In genomic region chr12:47819902-47820630, GRCh38 we compare ENCODE assay signal across 8 cellular contexts. TPM values are rescaled to one million over a fixed set of nuclear protein-coding genes. Genes with fewer than 3 reads are reported as not detected.
DNase-seq lines count a peak whose midpoint lies in the region; ATAC-seq and TF ChIP-seq lines count a peak whose summit lies in the region.

Gene HDAC7, minus strand, starts transcription at chr12:47819903. Its CDS starts 118 bp downstream, at chr12:47819785.

- no peak for TF ChIP-seq CTCF in lower lobe of right lung (IDR thresholded peaks at IDR 0.05)

- no peaks in the 10 kb centered on the region for H3K9me3 ChIP-seq in lower lobe of right lung

- intact Hi-C loops in lower lobe of right lung (cut with DNase I): no loop called here

- CTCF ChIA-PET in activated CD4-positive, alpha-beta memory T cell treated with anti-CD3 and anti-CD28 coated beads, Interleukin-2, amount 10 ng/mL, durations not matched to agents 7 days and 5 days (lab: Charles Lee): interaction anchor here (0.7 to 7.1 kb wide), 6 partner anchors 12 to 54 kb away, joined by 3 to 119 read pairs (median 18); no protein-coding TSS in a partner anchor

- in situ Hi-C loops in G401 (cut with HindIII; ENCODE audit: low sequenced_read_pairs): no loop called here

- H3K27me3 Mint-ChIP-seq in activated CD4-positive, alpha-beta memory T cell treated with anti-CD3 and anti-CD28 coated beads, Interleukin-2, amount 10 ng/mL, durations not matched to agents 7 days and 5 days: no peaks in the 10 kb centered on the region

- H3K27ac Mint-ChIP-seq in activated CD4-positive, alpha-beta memory T cell treated with anti-CD3 and anti-CD28 coated beads, Interleukin-2, amount 10 ng/mL, durations not matched to agents 7 days and 5 days: peak within 1 kb of the TSS; percentile 93

- peak; percentile 35 for ATAC-seq in HG02571 (IDR thresholded peaks at IDR 0.05; ENCODE audit: unreplicated experiment)
- peak; percentile 54 to 77 for ATAC-seq in lower lobe of right lung
- no peak for ATAC-seq in HG03139 (IDR thresholded peaks at IDR 0.05; ENCODE audit: unreplicated experiment)

- H3K4me3 Mint-ChIP-seq in activated CD4-positive, alpha-beta memory T cell treated with anti-CD3 and anti-CD28 coated beads, Interleukin-2, amount 10 ng/mL, durations not matched to agents 7 days and 5 days: peak within 1 kb of the TSS; percentile 89

- peaks cover 66% of the 10 kb centered on the region for H3K4me1 Mint-ChIP-seq in activated CD4-positive, alpha-beta memory T cell treated with anti-CD3 and anti-CD28 coated beads, Interleukin-2, amount 10 ng/mL, durations not matched to agents 7 days and 5 days

- H3K9me3 Mint-ChIP-seq in activated CD4-positive, alpha-beta memory T cell treated with anti-CD3 and anti-CD28 coated beads, Interleukin-2, amount 10 ng/mL, durations not matched to agents 7 days and 5 days: no peaks in the 10 kb centered on the region

- H3K36me3 ChIP-seq in lower lobe of right lung: no peaks in the 10 kb centered on the region

- DNase-seq in G401 (ENCODE audit: low spot score): peak; percentile 75
- DNase-seq in NCI-H226: peak; percentile 81
- DNase-seq in activated CD4-positive, alpha-beta memory T cell treated with anti-CD3 and anti-CD28 coated beads, Interleukin-2, amount 10 ng/mL, durations not matched to agents 7 days and 5 days: peak; percentile 81
- peak; percentile 59 for DNase-seq in effector CD4-positive, alpha-beta T cell
- DNase-seq in lower lobe of right lung: peak; percentile 91
- peak; percentile 70 to 75 for DNase-seq in stimulated activated CD4-positive, alpha-beta T cell treated with anti-CD3 and anti-CD28 coated beads, Interleukin-4, amount 100 ng/mL, for 4 hours

- peak within 1 kb of the TSS; percentile 72 for H3K4me3 ChIP-seq in lower lobe of right lung

- H3K27ac ChIP-seq in lower lobe of right lung: peak within 1 kb of the TSS; percentile 97

- peaks cover 87% of the 10 kb centered on the region for H3K4me1 ChIP-seq in lower lobe of right lung

- H3K27me3 ChIP-seq in lower lobe of right lung (ENCODE audit: low read depth): no peaks in the 10 kb centered on the region

- POLR2A ChIA-PET in activated CD4-positive, alpha-beta memory T cell treated with anti-CD3 and anti-CD28 coated beads, Interleukin-2, amount 10 ng/mL, durations not matched to agents 7 days and 5 days (lab: Charles Lee): interaction anchor here (1.0 to 37.8 kb wide), 7 partner anchors 13 to 337 kb away, joined by 3 to 1018 read pairs (median 3); partner anchors contain the start of genes ASB8, RPAP3 and SLC48A1

- H3K36me3 Mint-ChIP-seq in activated CD4-positive, alpha-beta memory T cell treated with anti-CD3 and anti-CD28 coated beads, Interleukin-2, amount 10 ng/mL, durations not matched to agents 7 days and 5 days (ENCODE audit: low read depth): peaks cover 36% of the 10 kb centered on the region

RNA-seq across cellular contexts. Expression of gene HDAC7, which starts in this region (rescaled TPM):
- 26.8 and 46.8 TPM in 2 replicates for total RNA-seq in G401 (2014; rRNA removed; shearing (Covaris generic))
- total RNA-seq in activated CD4-positive, alpha-beta memory T cell treated with anti-CD3 and anti-CD28 coated beads, Interleukin-2, amount 10 ng/mL, durations not matched to agents 7 days and 5 days: 100 to 1,000 TPM; 315 to 328 TPM
- total RNA-seq in lower lobe of right lung: 104 TPM
